In genomic region chr2:165833156-165833555, GRCh38 we compare ENCODE assay signal across 14 cellular contexts. TPM values are rescaled to one million over a fixed set of nuclear protein-coding genes. Genes with fewer than 3 reads are reported as not detected.
DNase-seq lines count a peak whose midpoint lies in the region; ATAC-seq, FAIRE-seq and TF ChIP-seq lines count a peak whose summit lies in the region.
"Had no signal": no experiment of that assay in that cellular context is flagged by ENCODE, and none has a peak within 500 bp of the region (broad histone marks: within the 10 kb centered on the region; RNA-seq: fewer than 3 reads in every experiment).

No MANE protein-coding gene starts in this region.

- no peak overlapping the region for H2BK12ac ChIP-seq in trophoblast cell (ENCODE audit: low read length)

- peak; percentile 89 for ATAC-seq in esophagus mucosa

- H3K4me1 ChIP-seq in trophoblast cell (ENCODE audit: control insufficient read depth in 1 of 2, insufficient read depth in 2 of 2, low read length in 2 of 2): peaks cover 0 to 6% of the 10 kb centered on the region in 2 experiments
- H3K4me1 ChIP-seq in ascending aorta: no peaks in the 10 kb centered on the region
- H3K4me1 ChIP-seq: right atrium auricular region had no signal

- H3K27me3 ChIP-seq in trophoblast cell (ENCODE audit: insufficient read depth, low read length): no peaks in the 10 kb centered on the region
- H3K27me3 ChIP-seq in ascending aorta: no peaks in the 10 kb centered on the region
- H3K27me3 ChIP-seq: right atrium auricular region had no signal

- H2BK120ac ChIP-seq in trophoblast cell (ENCODE audit: insufficient read depth, low read length, poor library complexity): no peak overlapping the region

- H2BK5ac ChIP-seq in trophoblast cell (ENCODE audit: low read depth, low read length, poor library complexity): no peak overlapping the region

- H3K27ac ChIP-seq in trophoblast cell (ENCODE audit: low read depth, low read length) (peak overlapping the region; percentile 65), ascending aorta (no peak overlapping the region)
- H3K27ac ChIP-seq: right atrium auricular region had no signal

- no peak overlapping the region for H4K8ac ChIP-seq in trophoblast cell (ENCODE audit: low read depth, low read length)

- H3K23ac ChIP-seq in trophoblast cell (ENCODE audit: low read length): no peak overlapping the region

- H3K18ac ChIP-seq in trophoblast cell (ENCODE audit: low read length): no peak overlapping the region

- H3K4me3 ChIP-seq in trophoblast cell (ENCODE audit: low read depth, low read length): no peak overlapping the region
- no peak overlapping the region for H3K4me3 ChIP-seq in ascending aorta
- H3K4me3 ChIP-seq: right atrium auricular region had no signal

- no peak overlapping the region for H2AFZ ChIP-seq in trophoblast cell (ENCODE audit: insufficient read depth, low read length, poor library complexity)

- H3K14ac ChIP-seq in trophoblast cell (ENCODE audit: low read length): no peak overlapping the region

- DNase-seq in EH (ENCODE audit: low read depth) (peak; percentile 68), RCC 7860 (ENCODE audit: low spot score) (peak; percentile 29), trophoblast cell (peak; percentile 79 to 96), NCI-H2171 treated with DMSO at 0.1 percent for 48 hours (lab: John Stamatoyannopoulos, UW) (no peak), posterior cingulate gyrus (no peak), NCI-H510A treated with DMSO at 0.1 percent for 48 hours (lab: John Stamatoyannopoulos, UW) (no peak), ascending aorta (ENCODE audit: low spot score in 2 of 2) (no peak)
- DNase-seq: activated naive CD4-positive, alpha-beta T cell treated with anti-CD3 and anti-CD28 coated beads, Interleukin-2, amount 10 ng/mL, durations not matched to agents 7 days and 5 days; CD4-positive, alpha-beta T cell; H9; NCI-H1092; NCI-H446 treated with DMSO at 0.1 percent for 48 hours had no signal

- H3K36me3 ChIP-seq in trophoblast cell (ENCODE audit: control insufficient read depth in 1 of 2, insufficient read depth in 2 of 2, low read length in 2 of 2) (no peaks in the 10 kb centered on the region), ascending aorta (no peaks in the 10 kb centered on the region)
- H3K36me3 ChIP-seq: right atrium auricular region had no signal

- no CpG with 5 or more reads among the region's 4 CpGs for whole genome bisulfite sequencing in trophoblast cell (ENCODE audit: extremely low coverage, insufficient coverage, insufficient read length)

- intact Hi-C loops in posterior cingulate gyrus (cut with DNase I): no loop called here
- intact Hi-C loops in ascending aorta (cut with DNase I): no loop called here

- FAIRE-seq in RCC 7860 (lab: Jason Lieb, UNC): no peak

- no peak overlapping the region for H3K4ac ChIP-seq in trophoblast cell (ENCODE audit: low read depth, low read length)

- no peak overlapping the region for H3K4me2 ChIP-seq in trophoblast cell (ENCODE audit: low read length)

- H3K79me2 ChIP-seq in trophoblast cell (ENCODE audit: control insufficient read depth, insufficient read depth, low read length, poor library complexity): no peaks in the 10 kb centered on the region

- no peak overlapping the region for H2AK5ac ChIP-seq in trophoblast cell (ENCODE audit: low read length)

- H4K91ac ChIP-seq in trophoblast cell (ENCODE audit: low read depth, low read length): peak overlapping the region; percentile 5

- H3K9me3 ChIP-seq in trophoblast cell (ENCODE audit: insufficient read depth, low read depth, low read length): no peaks in the 10 kb centered on the region
- H3K9me3 ChIP-seq in ascending aorta: no peaks in the 10 kb centered on the region
- H3K9me3 ChIP-seq: right atrium auricular region had no signal

- H4K12ac ChIP-seq in trophoblast cell (ENCODE audit: low read depth, low read length): no peak overlapping the region

- no peaks in the 10 kb centered on the region for H3K79me1 ChIP-seq in trophoblast cell (ENCODE audit: low read length)

- TF ChIP-seq CTCF in ascending aorta (IDR thresholded peaks at IDR 0.05): no peak

- no peak overlapping the region for H3K9ac ChIP-seq in trophoblast cell (ENCODE audit: low read length)

RNA-seq across cellular contexts. Expression of gene GALNT3, which starts 39.1 kb away (rescaled TPM):
- total RNA-seq in esophagus mucosa: 40.0 TPM
- polyA plus RNA-seq in trophoblast cell (2013): 8.9 and 9.9 TPM in 2 replicates
- 0.64 TPM for total RNA-seq in ascending aorta

Comparison
In these comparisons a context has a peak if more than half of its experiments do, and no peak if none do; other contexts are left out.
1. DNase-seq: peak in EH (single experiment), RCC 7860 (single experiment) and trophoblast cell (2 of 2); none in NCI-H2171 treated with DMSO at 0.1 percent for 48 hours (single experiment), posterior cingulate gyrus (0 of 10), NCI-H510A treated with DMSO at 0.1 percent for 48 hours (single experiment) and ascending aorta (0 of 2).
2. RNA of gene GALNT3, which starts 39.1 kb away (total RNA-seq): 40.0 TPM in esophagus mucosa (single experiment); 0.64 TPM in ascending aorta (single experiment); every median in the first group is over 10 times any median in the second.